8 cellular contexts compared by ENCODE assay signal in genomic region chr10:119445311-119445934, GRCh38.
A peak's percentile ranks its signal among the peaks of the same experiment; 100 is the strongest.
DNase-seq lines count a peak whose midpoint lies in the region; ATAC-seq, FAIRE-seq and TF ChIP-seq lines count a peak whose summit lies in the region.

No MANE protein-coding gene starts in this region.

- FAIRE-seq in endothelial cell of umbilical vein (lab: Jason Lieb, UNC) = peak; percentile 87

- H3K27me3 ChIP-seq in endothelial cell of umbilical vein (ENCODE audit: control insufficient read depth in 2 of 2, insufficient read depth in 2 of 2, low read length in 2 of 2) = no peaks in the 10 kb centered on the region

- H3K4me3 ChIP-seq in GM12864 (ENCODE audit: low read depth, low read length) (no peak overlapping the region), endothelial cell of umbilical vein (replicated peaks in 1 of 3; ENCODE audit: insufficient read depth in 1 of 3, low read depth in 1 of 3, low read length in 3 of 3) (no peak overlapping the region)

- CTCF ChIA-PET in endothelial cell of umbilical vein (lab: Charles Lee) = interaction anchor here (0.6 to 7.6 kb wide), 51 partner anchors 8 to 346 kb away, joined by 3 to 245 read pairs (median 4); partner anchors contain the start of genes GRK5, RGS10 and SFXN4

- H3K9me1 ChIP-seq in endothelial cell of umbilical vein (replicated peaks; ENCODE audit: control insufficient read depth, extremely low read depth, insufficient read depth, low read length) = no peaks in the 10 kb centered on the region

- dilution Hi-C loops in endothelial cell of umbilical vein (cut with MboI; ENCODE audit: extremely low pct_ligation_motif_present, low sequenced_read_pairs) = no loop called here

- no peaks in the 10 kb centered on the region for H3K79me2 ChIP-seq in endothelial cell of umbilical vein (ENCODE audit: control insufficient read depth, insufficient read depth, low read length)

- no peak overlapping the region for H3K9ac ChIP-seq in endothelial cell of umbilical vein (replicated peaks; ENCODE audit: extremely low read depth, insufficient read depth, low read length)

- no peak overlapping the region for H3K4me2 ChIP-seq in endothelial cell of umbilical vein (ENCODE audit: insufficient read depth, low read length)

- intact Hi-C loops in endothelial cell of umbilical vein (cut with micrococcal nuclease) = loop anchor here (1.0 to 5.0 kb wide), 6 partner anchors 42 to 308 kb away; partner anchors contain the start of gene RGS10

- ATAC-seq in HG03025 (IDR thresholded peaks at IDR 0.05; ENCODE audit: low FRiP score, unreplicated experiment) (peak; percentile 47), HG03521 (IDR thresholded peaks at IDR 0.05; ENCODE audit: unreplicated experiment) (no peak)

- H2AFZ ChIP-seq in endothelial cell of umbilical vein (ENCODE audit: low read depth, low read length) = no peak overlapping the region

- no peaks in the 10 kb centered on the region for H3K4me1 ChIP-seq in endothelial cell of umbilical vein (ENCODE audit: control insufficient read depth, extremely low read depth, insufficient read depth, low read length)

- POLR2A ChIA-PET in endothelial cell of umbilical vein (lab: Charles Lee) = interaction anchor here (0.9 to 1.4 kb wide), 2 partner anchors 239 to 246 kb away, joined by 3 to 4 read pairs; partner anchors contain the start of gene GRK5

- peak; percentile 42 for DNase-seq in GM12864 (ENCODE audit: low read depth)
- peak; percentile 78 for DNase-seq in NCI-H82 (lab: John Stamatoyannopoulos, UW)
- DNase-seq in activated CD8-positive, alpha-beta memory T cell treated with anti-CD3 and anti-CD28 coated beads for 4 hours (ENCODE audit: low read depth in 2 of 2) = peak; percentile 61 to 68
- peak; percentile 57 for DNase-seq in endothelial cell of umbilical vein (ENCODE audit: low read depth, low spot score)
- DNase-seq in middle frontal gyrus (ENCODE audit: extremely low spot score, low spot score) = peak; percentile 57
- peak; percentile 74 to 79 for DNase-seq in stimulated activated CD8-positive, alpha-beta memory T cell treated with anti-CD3 and anti-CD28 coated beads, Interleukin-4, amount 100 ng/mL, for 1 hour (ENCODE audit: low read depth in 2 of 2, low spot score in 1 of 2)

- no peaks in the 10 kb centered on the region for H4K20me1 ChIP-seq in endothelial cell of umbilical vein (replicated peaks; ENCODE audit: control insufficient read depth, extremely low read depth, insufficient read depth, low read length)

- H3K27ac ChIP-seq in endothelial cell of umbilical vein (ENCODE audit: insufficient read depth, low read depth, low read length) = no peak overlapping the region

- H3K9me3 ChIP-seq in endothelial cell of umbilical vein (replicated peaks; ENCODE audit: control insufficient read depth, insufficient read depth, low read length) = no peaks in the 10 kb centered on the region

- peaks cover 0 to 7% of the 10 kb centered on the region in 2 experiments for H3K36me3 ChIP-seq in endothelial cell of umbilical vein (ENCODE audit: control insufficient read depth in 2 of 2, extremely low read depth in 1 of 2, insufficient read depth in 2 of 2, low read length in 2 of 2)

- TF ChIP-seq CTCF in GM12864 (IDR thresholded peaks at IDR 0.05; ENCODE audit: low read depth, low read length, missing control alignments) (peak; percentile 97), endothelial cell of umbilical vein (IDR thresholded peaks at IDR 0.05; ENCODE audit: extremely low read depth in 1 of 2, insufficient read depth in 1 of 2, low read depth in 1 of 2, low read length in 2 of 2) (peak; percentile 78 to 96)

- TF ChIP-seq POLR2A in endothelial cell of umbilical vein (IDR thresholded peaks at IDR 0.05; ENCODE audit: low read depth, low read length) = no peak

- no TSS peak for BruUV-seq in endothelial cell of umbilical vein (replicated peaks; lab: Mats Ljungman, UMichigan)

TF ChIP-seq in endothelial cell of umbilical vein, 7 proteins besides CTCF, POLR2A, EP300 and RAD21:
- TF ChIP-seq EZH2 (IDR thresholded peaks at IDR 0.05; ENCODE audit: borderline replicate concordance, low read depth, low read length, severe bottlenecking) (no peak), POLR2AphosphoS5 (IDR thresholded peaks at IDR 0.05; ENCODE audit: insufficient read depth, low read depth, low read length) (no peak), GATA2 (IDR thresholded peaks at IDR 0.05; ENCODE audit: insufficient read depth, insufficient read length, low read depth, low read length) (no peak)
